7 cellular contexts compared by ENCODE assay signal in the genomic region with DNA sequence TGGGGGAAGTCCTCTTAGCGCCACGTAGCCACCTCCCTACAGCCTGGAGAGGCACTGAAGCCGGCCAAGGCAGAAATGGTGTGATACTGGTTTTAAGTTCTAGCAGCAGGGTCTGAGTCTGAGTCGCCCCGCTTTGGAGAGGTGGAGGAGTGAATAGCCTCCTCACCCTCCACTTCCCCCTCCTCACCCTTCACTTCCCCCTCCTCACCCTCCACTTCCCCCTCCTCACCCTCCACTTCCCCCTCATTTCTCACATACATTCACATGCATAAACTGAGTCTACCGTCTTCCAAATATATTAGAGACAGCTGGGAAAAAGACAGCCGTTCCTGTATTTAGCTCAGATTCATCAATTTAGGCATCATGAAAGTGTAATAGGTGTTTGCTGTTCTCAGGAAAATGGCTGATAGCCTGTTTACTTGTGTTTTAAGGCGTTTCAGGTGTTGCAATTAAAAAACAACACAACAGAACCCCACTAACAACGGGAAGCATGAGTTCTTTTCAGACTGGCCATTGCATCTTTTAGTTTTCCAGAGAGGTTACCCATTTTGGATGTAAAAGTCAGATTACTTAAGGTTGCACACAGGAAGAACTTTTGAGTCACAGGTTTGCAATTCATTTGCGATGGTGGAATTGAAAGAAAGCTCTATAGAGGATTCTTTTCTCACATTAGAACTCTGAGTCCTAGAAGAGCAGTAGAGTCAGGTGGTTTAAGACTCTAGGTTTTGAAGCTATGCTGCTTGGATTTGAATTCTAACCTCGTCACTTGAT. TPM values are rescaled to one million over a fixed set of nuclear protein-coding genes. Genes with fewer than 3 reads are reported as not detected.
A peak's percentile ranks its signal among the peaks of the same experiment; 100 is the strongest.
DNase-seq lines count a peak whose midpoint lies in the region; ATAC-seq and TF ChIP-seq lines count a peak whose summit lies in the region.

No MANE protein-coding gene starts in this region.

- no peak for ATAC-seq in naive thymus-derived CD8-positive, alpha-beta T cell

- peaks cover 1 to 7% (median 3%) of the 10 kb centered on the region in 5 donors for H3K27me3 Mint-ChIP-seq in naive thymus-derived CD8-positive, alpha-beta T cell

- peak overlapping the region; percentile 89 to 99 (median 96) for H3K27ac Mint-ChIP-seq in naive thymus-derived CD8-positive, alpha-beta T cell

- peak overlapping the region; percentile 99 for H3K9ac ChIP-seq in GM23248
- peak overlapping the region; percentile 93 for H3K9ac ChIP-seq in endocrine pancreas (ENCODE audit: control insufficient read depth, insufficient read depth, low read length)

- H3K4me3 Mint-ChIP-seq in naive thymus-derived CD8-positive, alpha-beta T cell: peak overlapping the region; percentile 87 to 97 (median 92)

- H3K4me3 ChIP-seq in GM23248: peak overlapping the region; percentile 91
- H3K4me3 ChIP-seq in endocrine pancreas (ENCODE audit: control insufficient read depth, insufficient read depth, low read length): peak overlapping the region; percentile 89

- H3K4me2 ChIP-seq in GM23248 (ENCODE audit: unreplicated experiment): peak overlapping the region; percentile 93

- peak overlapping the region; percentile 96 for H3K27ac ChIP-seq in GM23248
- peak overlapping the region; percentile 89 for H3K27ac ChIP-seq in RWPE1

- in situ Hi-C loops in GM23248 (cut with MboI): loop anchor here (25.0 kb wide), 1 partner anchor 872 kb away; the partner anchor contains the start of gene RTKN2

- TF ChIP-seq CTCF in RWPE1 (conservative IDR thresholded peaks at IDR 0.05; ENCODE audit: low read depth): no peak

- H3K9me2 ChIP-seq in GM23248 (ENCODE audit: insufficient read depth): no peaks in the 10 kb centered on the region

- 0 out of 2 replicates have a peak, but pooled peaks cover 3% of the 10 kb centered on the region for H3K36me3 ChIP-seq in GM23248 (ENCODE audit: low read depth)
- no peaks in the 10 kb centered on the region for H3K36me3 ChIP-seq in endocrine pancreas (ENCODE audit: control insufficient read depth, insufficient read depth, low read length)

- peaks cover 57% of the 10 kb centered on the region for H3K79me2 ChIP-seq in GM23248 (ENCODE audit: insufficient read depth)

- H3K4me1 Mint-ChIP-seq in naive thymus-derived CD8-positive, alpha-beta T cell: peaks cover 16 to 52% (median 45%) of the 10 kb centered on the region in 4 donors

- peak overlapping the region; percentile 71 for H2AFZ ChIP-seq in GM23248

- peaks cover 6 to 15% (median 7%) of the 10 kb centered on the region in 3 donors for H3K36me3 Mint-ChIP-seq in naive thymus-derived CD8-positive, alpha-beta T cell

- no peaks in the 10 kb centered on the region for H3K27me3 ChIP-seq in GM23248 (replicated peaks; ENCODE audit: insufficient read depth)
- H3K27me3 ChIP-seq in endocrine pancreas (ENCODE audit: control insufficient read depth, insufficient read depth, low read length): no peaks in the 10 kb centered on the region

- CTCF ChIA-PET in RWPE1 (lab: Yijun Ruan, JAX): interaction anchor here (1.0 kb wide), 1 partner anchor 50 kb away, joined by 4 read pairs; no protein-coding TSS in a partner anchor

- peaks cover 2 to 14% (median 9%) of the 10 kb centered on the region in 9 donors for H3K9me3 Mint-ChIP-seq in naive thymus-derived CD8-positive, alpha-beta T cell

- H3K4me1 ChIP-seq in GM23248 (ENCODE audit: insufficient read depth) (peaks cover 25% of the 10 kb centered on the region), endocrine pancreas (ENCODE audit: control insufficient read depth, insufficient read depth, low read length) (peaks cover 4% of the 10 kb centered on the region)

- peak; percentile 77 for DNase-seq in GM23248
- DNase-seq in RWPE1 (ENCODE audit: low spot score): no peak
- DNase-seq in naive thymus-derived CD8-positive, alpha-beta T cell: no peak
- DNase-seq in ureter (ENCODE audit: low spot score): no peak
- DNase-seq in NCI-H1930 (lab: John Stamatoyannopoulos, UW): no peak
- DNase-seq in COLO829 (ENCODE audit: low spot score): no peak

- H4K20me1 ChIP-seq in GM23248 (ENCODE audit: insufficient read depth): peaks cover 6% of the 10 kb centered on the region; the same call in 1 of the 2 replicates

- WGBS in GM23248 (ENCODE audit: low coverage in 1 of 2, low lambda C conversion rate in 2 of 2, missing lambda C conversion rate in 2 of 2), 2 experiments: 5 to 7% methylated on average over 10 to 11 of the region's 11 CpGs

- POLR2A ChIA-PET in RWPE1 (lab: Yijun Ruan, JAX; ENCODE audit: low non-redundant PET): interaction anchor here (0.9 kb wide), 1 partner anchor 10 kb away, joined by 4 read pairs; no protein-coding TSS in a partner anchor
- POLR2A ChIA-PET in naive thymus-derived CD8-positive, alpha-beta T cell (lab: Charles Lee): interaction anchor here (0.6 to 3.3 kb wide), 9 partner anchors 17 to 503 kb away, joined by 3 to 18 read pairs (median 3); partner anchors contain the start of genes ADO and EGR2

- H3K9me3 ChIP-seq in GM23248 (ENCODE audit: low read depth): no peaks in the 10 kb centered on the region
- no peaks in the 10 kb centered on the region for H3K9me3 ChIP-seq in endocrine pancreas (ENCODE audit: control insufficient read depth, low read length)

- peaks cover 10% of the 10 kb centered on the region; the same call in 1 of the 2 replicates for H3F3A ChIP-seq in GM23248 (ENCODE audit: insufficient read depth)

RNA-seq across cellular contexts. Expression of gene NRBF2, which starts 0.8 kb away (rescaled TPM):
- total RNA-seq in GM23248 (2014; rRNA removed; shearing (Covaris generic)): 31.7 and 31.8 TPM in 2 replicates
- polyA plus RNA-seq in GM23248 (2016; fragmentation: Nextera tagmentation; extraction: Ambion mirVana): 61.6 and 64.0 TPM in 2 replicates
- 10 to 100 TPM; 13.9 to 15.4 TPM for total RNA-seq in naive thymus-derived CD8-positive, alpha-beta T cell
- polyA plus RNA-seq in naive thymus-derived CD8-positive, alpha-beta T cell: 10 to 100 TPM; 14.7 to 21.3 (median 16.7) TPM
- 14.6 TPM for total RNA-seq in ureter
